16 cellular contexts compared by ENCODE assay signal in genomic region chr4:38831653-38832052, GRCh38. TPM values are rescaled to one million over a fixed set of nuclear protein-coding genes. Genes with fewer than 3 reads are reported as not detected.
"Had no signal": no experiment of that assay in that cellular context is flagged by ENCODE, and none has a peak within 500 bp of the region (broad histone marks: within the 10 kb centered on the region; RNA-seq: fewer than 3 reads in every experiment).

No MANE protein-coding gene starts in this region.

- H3K4me3 ChIP-seq: heart left ventricle, left lung, thyroid gland had no signal

- H2AFZ ChIP-seq: parathyroid adenoma had no signal

- H3K27ac ChIP-seq: heart left ventricle, left lung, parathyroid adenoma had no signal

- DNase-seq: activated CD4-positive, alpha-beta T cell treated with anti-CD3 and anti-CD28 coated beads, Interleukin-2, amount 10 ng/mL, durations not matched to agents 24 days and 14 days; activated CD8-positive, alpha-beta T cell treated with anti-CD3 and anti-CD28 coated beads for 36 hours; activated naive CD4-positive, alpha-beta T cell treated with anti-CD3 and anti-CD28 coated beads for 36 hours; activated T-cell treated with anti-CD3 and anti-CD28 coated beads, Interleukin-2, amount 50 U/mL, for 4 hours; aorta; cerebellar nuclear complex; effector CD8-positive, alpha-beta T cell; heart left ventricle; left lung; midbrain; stimulated activated naive CD4-positive, alpha-beta T cell; thyroid gland had no signal

- H3K27me3 ChIP-seq: heart left ventricle, left lung, thyroid gland had no signal

- H3K79me2 ChIP-seq: parathyroid adenoma had no signal

- H3K9ac ChIP-seq: parathyroid adenoma had no signal

- H3K4me1 ChIP-seq: parathyroid adenoma had no signal

- H3K9me3 ChIP-seq: thyroid gland had no signal

- H3K36me3 ChIP-seq: thyroid gland had no signal

RNA-seq across cellular contexts. Expression of gene TLR10, which starts 48.9 kb away (rescaled TPM):
- total RNA-seq: activated CD4-positive, alpha-beta T cell treated with anti-CD3 and anti-CD28 coated beads, Interleukin-2, amount 10 ng/mL, durations not matched to agents 24 days and 14 days; bronchial epithelial cell; kidney epithelial cell; lung microvascular endothelial cell had no signal
- polyA plus RNA-seq: aorta, heart left ventricle had no signal
